8 cellular contexts compared by ENCODE assay signal in the genomic region with DNA sequence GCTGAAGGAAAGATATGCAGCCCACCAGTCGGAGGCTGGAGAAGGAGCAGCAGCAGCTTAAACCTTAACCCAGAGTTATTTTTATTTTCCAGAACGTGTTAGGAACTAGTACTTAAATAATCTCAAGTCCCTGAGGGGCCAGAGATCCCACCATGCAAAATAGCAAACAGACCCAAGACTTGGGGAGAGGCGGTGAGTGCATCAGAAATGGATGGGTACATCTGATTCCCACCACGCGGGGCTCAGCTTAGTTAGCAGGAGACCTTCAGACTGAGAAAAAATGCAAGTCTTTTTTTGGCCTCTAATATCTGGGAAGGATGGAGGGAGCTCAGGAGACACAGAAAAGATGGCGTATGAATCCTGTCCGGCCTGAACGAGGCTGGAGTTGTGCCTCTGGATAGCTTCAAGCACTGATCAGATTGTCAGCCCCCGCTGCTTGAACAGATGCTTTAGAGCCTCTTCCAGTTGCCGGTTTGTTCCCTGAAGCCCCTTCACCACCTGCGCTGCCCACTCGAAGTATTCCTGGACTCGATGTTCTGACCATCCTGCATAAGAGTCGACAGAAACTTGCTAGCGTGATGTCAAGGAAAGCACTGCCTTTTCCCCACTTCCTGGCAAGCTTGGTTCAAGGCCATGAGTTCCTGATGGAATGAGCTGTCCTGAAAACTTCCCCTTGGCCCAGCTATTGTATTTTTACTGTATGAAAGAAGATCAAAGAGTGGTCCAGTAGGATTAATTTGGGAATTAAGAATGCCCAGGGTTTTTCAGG. TPM values are rescaled to one million over a fixed set of nuclear protein-coding genes. Genes with fewer than 3 reads are reported as not detected.
A peak's percentile ranks its signal among the peaks of the same experiment; 100 is the strongest.
DNase-seq lines count a peak whose midpoint lies in the region; ATAC-seq and TF ChIP-seq lines count a peak whose summit lies in the region.

No MANE protein-coding gene starts in this region.

- H3K9me3 Mint-ChIP-seq in IgD-negative memory B cell, result no peaks in the 10 kb centered on the region

- H3K36me3 Mint-ChIP-seq in IgD-negative memory B cell, result no peaks in the 10 kb centered on the region

- peaks cover 27 to 34% (median 31%) of the 10 kb centered on the region in 3 donors for H3K4me1 Mint-ChIP-seq in IgD-negative memory B cell

- no peaks in the 10 kb centered on the region for H3K27me3 ChIP-seq in BLaER1
- H3K27me3 ChIP-seq in ascending aorta, result no peaks in the 10 kb centered on the region
- no peaks in the 10 kb centered on the region for H3K27me3 ChIP-seq in mucosa of stomach (ENCODE audit: control insufficient read depth, insufficient read depth, low read length)
- H3K27me3 ChIP-seq in H7 (ENCODE audit: control insufficient read depth, insufficient read depth, low read length), result no peaks in the 10 kb centered on the region; the same call in 1 of the 2 replicates

- H3K4me3 ChIP-seq in BLaER1 (peak overlapping the region; percentile 82), ascending aorta (peak overlapping the region; percentile 56 to 80), mucosa of stomach (ENCODE audit: low read length) (peak overlapping the region; percentile 51), H7 (ENCODE audit: insufficient read depth, low read depth, low read length) (no peak overlapping the region)

- H3K4me1 ChIP-seq in BLaER1 (peaks cover 59% of the 10 kb centered on the region), ascending aorta (peaks cover 6 to 28% of the 10 kb centered on the region in 2 donors), mucosa of stomach (ENCODE audit: control insufficient read depth, insufficient read depth, low read length) (peaks cover 33% of the 10 kb centered on the region)

- DNase-seq in ascending aorta (ENCODE audit: low spot score in 2 of 2), result no peak
- no peak for DNase-seq in H7

- ATAC-seq in GM19023 (IDR thresholded peaks at IDR 0.05; ENCODE audit: unreplicated experiment) (no peak), GM21447 (IDR thresholded peaks at IDR 0.05; ENCODE audit: unreplicated experiment) (no peak), GM18520 (IDR thresholded peaks at IDR 0.05; ENCODE audit: unreplicated experiment) (no peak)

- peak overlapping the region; percentile 80 for H3K9ac ChIP-seq in BLaER1
- peak overlapping the region; percentile 84 for H3K9ac ChIP-seq in mucosa of stomach (ENCODE audit: low read length)

- H3K27ac Mint-ChIP-seq in IgD-negative memory B cell, result peak overlapping the region; percentile 99

- TF ChIP-seq CTCF in ascending aorta (IDR thresholded peaks at IDR 0.05), result no peak

- H3K27me3 Mint-ChIP-seq in IgD-negative memory B cell, result no peaks in the 10 kb centered on the region

- peak overlapping the region; percentile 97 to 100 (median 100) for H3K4me3 Mint-ChIP-seq in IgD-negative memory B cell

- H3K4me2 ChIP-seq in BLaER1, result peak overlapping the region; percentile 94

- peak overlapping the region; percentile 85 for H3K27ac ChIP-seq in BLaER1
- H3K27ac ChIP-seq in ascending aorta, result peak overlapping the region; percentile 84 to 88

- peaks cover 7% of the 10 kb centered on the region for H4K20me1 ChIP-seq in BLaER1

- H3K36me3 ChIP-seq in BLaER1, result no peaks in the 10 kb centered on the region
- H3K36me3 ChIP-seq in ascending aorta, result no peaks in the 10 kb centered on the region
- no peaks in the 10 kb centered on the region for H3K36me3 ChIP-seq in mucosa of stomach (ENCODE audit: control insufficient read depth, insufficient read depth, low read length)
- no peaks in the 10 kb centered on the region for H3K36me3 ChIP-seq in H7 (replicated peaks; ENCODE audit: control insufficient read depth, insufficient read depth, low read length)

- intact Hi-C loops in ascending aorta (cut with DNase I), result loop anchor here (2.0 to 10.0 kb wide), 3 partner anchors 44 to 926 kb away; a partner anchor contains a TSS

- no peaks in the 10 kb centered on the region for H3K9me3 ChIP-seq in BLaER1
- no peaks in the 10 kb centered on the region for H3K9me3 ChIP-seq in ascending aorta
- no peaks in the 10 kb centered on the region for H3K9me3 ChIP-seq in mucosa of stomach (ENCODE audit: control insufficient read depth, low read length)

RNA-seq across cellular contexts. Expression of a gene that starts 1.3 kb away (rescaled TPM):
- polyA plus RNA-seq in IgD-negative memory B cell, result 29.4 TPM
- 29.4 TPM for total RNA-seq in ascending aorta
- 16.2 and 19.4 TPM in 2 replicates for total RNA-seq in H7 (2014; rRNA removed; shearing (Covaris generic))

RNA-seq across cellular contexts. Expression of a gene that starts 4.0 kb away (rescaled TPM):
- polyA plus RNA-seq in IgD-negative memory B cell, result 65.3 TPM
- 73.5 TPM for total RNA-seq in ascending aorta
- total RNA-seq in H7 (2014; rRNA removed; shearing (Covaris generic)), result 85.9 and 87.2 TPM in 2 replicates

RNA-seq across cellular contexts. Expression of a gene that starts 23.6 kb away (rescaled TPM):
- 6.0 TPM for polyA plus RNA-seq in IgD-negative memory B cell
- total RNA-seq in ascending aorta, result 10.0 TPM
- 28.3 and 39.4 TPM in 2 replicates for total RNA-seq in H7 (2014; rRNA removed; shearing (Covaris generic))

RNA-seq across cellular contexts. Expression of a gene that starts 27.9 kb away (rescaled TPM):
- polyA plus RNA-seq in IgD-negative memory B cell, result 9.1 TPM
- total RNA-seq in ascending aorta, result 90.4 TPM
- 7.4 and 11.6 TPM in 2 replicates for total RNA-seq in H7 (2014; rRNA removed; shearing (Covaris generic))

RNA-seq across cellular contexts. Expression of a gene that starts 46.7 kb away (rescaled TPM):
- polyA plus RNA-seq in IgD-negative memory B cell, result 7.7 TPM
- total RNA-seq in ascending aorta, result 65.1 TPM
- total RNA-seq in H7 (2014; rRNA removed; shearing (Covaris generic)), result 11.2 and 13.6 TPM in 2 replicates
